Comparison of ENCODE assay signal across 18 cellular contexts in the genomic region with DNA sequence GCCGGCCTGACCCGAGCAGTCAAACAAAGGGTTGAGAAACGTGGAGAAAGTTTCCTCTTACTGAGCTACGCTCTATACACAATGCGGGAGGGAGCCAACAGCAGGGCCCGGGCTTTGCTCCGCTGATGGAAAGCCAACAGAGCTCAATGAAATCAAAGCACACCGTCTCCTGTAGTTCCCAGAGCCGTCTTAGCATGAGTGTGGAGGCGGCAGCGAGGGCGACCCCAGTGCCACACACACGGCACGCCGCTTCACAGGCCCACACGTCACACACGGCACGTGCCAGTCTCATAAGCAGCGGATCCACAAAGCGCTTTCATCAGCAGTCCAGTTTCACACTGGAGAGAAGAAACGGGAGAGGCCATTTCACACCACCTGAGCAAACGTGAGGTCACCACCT. TPM values are rescaled to one million over a fixed set of nuclear protein-coding genes. Genes with fewer than 3 reads are reported as not detected.
DNase-seq lines count a peak whose midpoint lies in the region; ATAC-seq lines count a peak whose summit lies in the region.
"Had no signal": no experiment of that assay in that cellular context is flagged by ENCODE, and none has a peak within 500 bp of the region (broad histone marks: within the 10 kb centered on the region; RNA-seq: fewer than 3 reads in every experiment).

No MANE protein-coding gene starts in this region.

- H3K9me3 Mint-ChIP-seq in CD4-positive, alpha-beta memory T cell = no peaks in the 10 kb centered on the region
- H3K9me3 Mint-ChIP-seq in activated CD8-positive, alpha-beta T cell treated with anti-CD3 and anti-CD28 coated beads, Interleukin-2, amount 10 ng/mL, durations not matched to agents 7 days and 5 days (ENCODE audit: insufficient read depth) = no peaks in the 10 kb centered on the region
- no peaks in the 10 kb centered on the region for H3K9me3 Mint-ChIP-seq in naive thymus-derived CD4-positive, alpha-beta T cell
- H3K9me3 Mint-ChIP-seq: stimulated activated memory B cell treated with anti-CD40 and anti-IgM and Interleukin-4, amounts not matched to agents 10 μg/mL and 1 μg/mL and 100 μg/mL, for 72 hours had no signal

- H3K9ac ChIP-seq in BLaER1 treated with 17β-estradiol and CSF1 and Interleukin-3, amounts not matched to agents 10 nM and 100 nM = no peak overlapping the region

- POLR2A ChIA-PET in CD4-positive, alpha-beta memory T cell (lab: Charles Lee; ENCODE audit: partially characterized antibody) = interaction anchor here (2.4 to 5.1 kb wide), 2 partner anchors 34 to 188 kb away, joined by 10 to 121 read pairs; a partner anchor contains a TSS
- POLR2A ChIA-PET in activated CD8-positive, alpha-beta T cell treated with anti-CD3 and anti-CD28 coated beads, Interleukin-2, amount 10 ng/mL, durations not matched to agents 7 days and 5 days (lab: Charles Lee) = interaction anchor here (2.6 kb wide), 1 partner anchor 35 kb away, joined by 11 read pairs; a partner anchor contains a TSS
- POLR2A ChIA-PET in naive thymus-derived CD4-positive, alpha-beta T cell (lab: Charles Lee) = interaction anchor here (1.2 to 9.8 kb wide), 3 partner anchors 11 to 34 kb away, joined by 5 to 132 read pairs (median 9); a partner anchor contains a TSS

- peaks cover 0 to 81% (median 29%) of the 10 kb centered on the region in 11 experiments; a peak in 18 of 22 replicates for H4K20me1 ChIP-seq in BLaER1 treated with 17β-estradiol and CSF1 and Interleukin-3, amounts not matched to agents 10 nM and 100 nM

- no peak overlapping the region for H3K4me3 ChIP-seq in BLaER1 treated with 17β-estradiol and CSF1 and Interleukin-3, amounts not matched to agents 10 nM and 100 nM
- H3K4me3 ChIP-seq in CD4-positive, alpha-beta memory T cell (ENCODE audit: low read length in 2 of 2) = no peak overlapping the region
- H3K4me3 ChIP-seq in naive thymus-derived CD4-positive, alpha-beta T cell (ENCODE audit: low read length) = no peak overlapping the region
- H3K4me3 ChIP-seq: ascending aorta, ovary, right lobe of liver, thoracic aorta had no signal

- H3K27ac ChIP-seq in BLaER1 treated with 17β-estradiol and CSF1 and Interleukin-3, amounts not matched to agents 10 nM and 100 nM = peak overlapping the region in 1 of 11 experiments; percentile 34; a peak in 2 of 22 replicates
- H3K27ac ChIP-seq in CD4-positive, alpha-beta memory T cell (ENCODE audit: low read depth, low read length) = no peak overlapping the region
- peak overlapping the region; percentile 82 for H3K27ac ChIP-seq in naive thymus-derived CD4-positive, alpha-beta T cell (ENCODE audit: low read depth, low read length)
- no peak overlapping the region for H3K27ac ChIP-seq in substantia nigra (ENCODE audit: low read depth, low read length, poor library complexity, severe bottlenecking)
- H3K27ac ChIP-seq: ascending aorta, ovary, right lobe of liver, thoracic aorta, VCaP had no signal

- peaks cover 41 to 59% (median 46%) of the 10 kb centered on the region in 4 donors for H3K4me1 Mint-ChIP-seq in CD4-positive, alpha-beta memory T cell
- H3K4me1 Mint-ChIP-seq in activated CD8-positive, alpha-beta T cell treated with anti-CD3 and anti-CD28 coated beads, Interleukin-2, amount 10 ng/mL, durations not matched to agents 7 days and 5 days (ENCODE audit: low read depth) = peaks cover 46% of the 10 kb centered on the region
- peaks cover 38 to 64% (median 56%) of the 10 kb centered on the region in 7 donors for H3K4me1 Mint-ChIP-seq in naive thymus-derived CD4-positive, alpha-beta T cell

- H3K4me3 Mint-ChIP-seq in CD4-positive, alpha-beta memory T cell = peak overlapping the region in 5 of 8 donors; percentile 7 to 66 (median 51)
- H3K4me3 Mint-ChIP-seq in activated CD8-positive, alpha-beta T cell treated with anti-CD3 and anti-CD28 coated beads, Interleukin-2, amount 10 ng/mL, durations not matched to agents 7 days and 5 days = no peak overlapping the region
- H3K4me3 Mint-ChIP-seq in naive thymus-derived CD4-positive, alpha-beta T cell = peak overlapping the region in 8 of 10 donors; percentile 36 to 93 (median 82)

- H3K27ac Mint-ChIP-seq in CD4-positive, alpha-beta memory T cell = peak overlapping the region; percentile 84 to 99 (median 94)
- peak overlapping the region; percentile 52 for H3K27ac Mint-ChIP-seq in activated CD8-positive, alpha-beta T cell treated with anti-CD3 and anti-CD28 coated beads, Interleukin-2, amount 10 ng/mL, durations not matched to agents 7 days and 5 days
- H3K27ac Mint-ChIP-seq in naive thymus-derived CD4-positive, alpha-beta T cell = peak overlapping the region; percentile 92 to 100 (median 97)

- H3K27me3 Mint-ChIP-seq in CD4-positive, alpha-beta memory T cell = no peaks in the 10 kb centered on the region
- no peaks in the 10 kb centered on the region for H3K27me3 Mint-ChIP-seq in activated CD8-positive, alpha-beta T cell treated with anti-CD3 and anti-CD28 coated beads, Interleukin-2, amount 10 ng/mL, durations not matched to agents 7 days and 5 days (ENCODE audit: low read depth)
- H3K27me3 Mint-ChIP-seq in naive thymus-derived CD4-positive, alpha-beta T cell = no peaks in the 10 kb centered on the region
- H3K27me3 Mint-ChIP-seq: stimulated activated memory B cell treated with anti-CD40 and anti-IgM and Interleukin-4, amounts not matched to agents 10 μg/mL and 1 μg/mL and 100 μg/mL, for 72 hours had no signal

- no peaks in the 10 kb centered on the region for H3K27me3 ChIP-seq in BLaER1 treated with 17β-estradiol and CSF1 and Interleukin-3, amounts not matched to agents 10 nM and 100 nM
- H3K27me3 ChIP-seq in CD4-positive, alpha-beta memory T cell (ENCODE audit: insufficient read depth, low read length) = no peaks in the 10 kb centered on the region
- H3K27me3 ChIP-seq in naive thymus-derived CD4-positive, alpha-beta T cell (ENCODE audit: control insufficient read depth in 2 of 2, insufficient read depth in 2 of 2, low read length in 2 of 2) = no peaks in the 10 kb centered on the region
- H3K27me3 ChIP-seq: ascending aorta, ovary, right lobe of liver had no signal

- peaks cover 97 to 100% (median 100%) of the 10 kb centered on the region in 11 experiments for H3K36me3 ChIP-seq in BLaER1 treated with 17β-estradiol and CSF1 and Interleukin-3, amounts not matched to agents 10 nM and 100 nM
- peaks cover 49% of the 10 kb centered on the region for H3K36me3 ChIP-seq in CD4-positive, alpha-beta memory T cell (ENCODE audit: insufficient read depth, low read length)
- H3K36me3 ChIP-seq in naive thymus-derived CD4-positive, alpha-beta T cell (ENCODE audit: control insufficient read depth in 2 of 3, insufficient read depth in 3 of 3, low read length in 3 of 3) = peaks cover 20 to 59% (median 22%) of the 10 kb centered on the region in 3 experiments
- H3K36me3 ChIP-seq: ovary had no signal

- no peak for ATAC-seq in activated CD8-positive, alpha-beta T cell treated with anti-CD3 and anti-CD28 coated beads, Interleukin-2, amount 10 ng/mL, durations not matched to agents 7 days and 5 days
- no peak for ATAC-seq in naive thymus-derived CD4-positive, alpha-beta T cell
- ATAC-seq: right lobe of liver; stimulated activated memory B cell treated with anti-CD40 and anti-IgM and Interleukin-4, amounts not matched to agents 10 μg/mL and 1 μg/mL and 100 μg/mL, for 72 hours had no signal

- peaks cover 0 to 27% (median 24%) of the 10 kb centered on the region in 10 experiments; a peak in 16 of 20 replicates for H3K4me1 ChIP-seq in BLaER1 treated with 17β-estradiol and CSF1 and Interleukin-3, amounts not matched to agents 10 nM and 100 nM
- H3K4me1 ChIP-seq in CD4-positive, alpha-beta memory T cell (ENCODE audit: insufficient read depth, low read length) = peaks cover 54% of the 10 kb centered on the region
- H3K4me1 ChIP-seq in naive thymus-derived CD4-positive, alpha-beta T cell (ENCODE audit: control insufficient read depth in 2 of 2, insufficient read depth in 2 of 2, low read length in 2 of 2) = peaks cover 46 to 51% of the 10 kb centered on the region in 2 donors
- H3K4me1 ChIP-seq: ascending aorta, Caco-2, right lobe of liver had no signal

- H3K4me2 ChIP-seq in BLaER1 treated with 17β-estradiol and CSF1 and Interleukin-3, amounts not matched to agents 10 nM and 100 nM = peak overlapping the region in 6 of 11 experiments; percentile 47 to 78 (median 66); a peak in 5 of 22 replicates

- CTCF ChIA-PET in CD4-positive, alpha-beta memory T cell (lab: Charles Lee; ENCODE audit: partially characterized antibody) = interaction anchor here (2.8 kb wide), 1 partner anchor 22 kb away, joined by 13 read pairs; no protein-coding TSS in a partner anchor
- CTCF ChIA-PET in activated CD8-positive, alpha-beta T cell treated with anti-CD3 and anti-CD28 coated beads, Interleukin-2, amount 10 ng/mL, durations not matched to agents 7 days and 5 days (lab: Charles Lee) = interaction anchor here (1.8 kb wide), 1 partner anchor 38 kb away, joined by 6 read pairs; no protein-coding TSS in a partner anchor
- CTCF ChIA-PET in naive thymus-derived CD4-positive, alpha-beta T cell (lab: Charles Lee) = no interaction called here

- intact Hi-C loops in CD4-positive, alpha-beta memory T cell (cut with micrococcal nuclease) = no loop called here
- intact Hi-C loops in naive thymus-derived CD4-positive, alpha-beta T cell (cut with micrococcal nuclease) = no loop called here

- H3K36me3 Mint-ChIP-seq in CD4-positive, alpha-beta memory T cell = peaks cover 33 to 63% of the 10 kb centered on the region in 2 donors
- H3K36me3 Mint-ChIP-seq in activated CD8-positive, alpha-beta T cell treated with anti-CD3 and anti-CD28 coated beads, Interleukin-2, amount 10 ng/mL, durations not matched to agents 7 days and 5 days (ENCODE audit: low read depth) = peaks cover 89% of the 10 kb centered on the region
- peaks cover 0 to 44% (median 21%) of the 10 kb centered on the region in 5 donors for H3K36me3 Mint-ChIP-seq in naive thymus-derived CD4-positive, alpha-beta T cell

- DNase-seq in CD4-positive, alpha-beta memory T cell = peak; percentile 21 to 47 (median 24)
- DNase-seq in activated CD8-positive, alpha-beta T cell treated with anti-CD3 and anti-CD28 coated beads, Interleukin-2, amount 10 ng/mL, durations not matched to agents 7 days and 5 days = no peak
- DNase-seq in naive thymus-derived CD4-positive, alpha-beta T cell = no peak
- DNase-seq in NCI-H2227 treated with DMSO at 0.1 percent for 48 hours (lab: John Stamatoyannopoulos, UW) = no peak
- no peak for DNase-seq in substantia nigra (lab: John Stamatoyannopoulos, UW)
- no peak for DNase-seq in NCI-H2029 treated with DMSO at 0.1 percent for 48 hours (lab: John Stamatoyannopoulos, UW)
- DNase-seq: Caco-2, islet precursor cell, NCI-H187, NCI-H226, right lobe of liver, Right ventricle myocardium superior had no signal

- H3K9me3 ChIP-seq in BLaER1 treated with 17β-estradiol and CSF1 and Interleukin-3, amounts not matched to agents 10 nM and 100 nM (replicated peaks in 1 of 11) = no peaks in the 10 kb centered on the region
- H3K9me3 ChIP-seq in CD4-positive, alpha-beta memory T cell (ENCODE audit: control insufficient read depth in 1 of 2, low read length in 2 of 2) = no peaks in the 10 kb centered on the region
- no peaks in the 10 kb centered on the region for H3K9me3 ChIP-seq in naive thymus-derived CD4-positive, alpha-beta T cell (ENCODE audit: control insufficient read depth in 2 of 3, low read length in 3 of 3)
- H3K9me3 ChIP-seq: ascending aorta, Caco-2, ovary, right lobe of liver, thoracic aorta had no signal

RNA-seq across cellular contexts. Expression of a gene that starts 34.7 kb away (rescaled TPM):
- total RNA-seq in CD4-positive, alpha-beta memory T cell = 10 to 100 TPM in 1 of 2 experiments, 1 to 10 TPM in 1; 9.0 to 10.5 TPM
- 10 to 100 TPM; 13.1 to 19.9 TPM for polyA plus RNA-seq in CD4-positive, alpha-beta memory T cell
- total RNA-seq in activated CD8-positive, alpha-beta T cell treated with anti-CD3 and anti-CD28 coated beads, Interleukin-2, amount 10 ng/mL, durations not matched to agents 7 days and 5 days = 1 to 10 TPM; 4.6 to 5.8 TPM
- 10 to 100 TPM in 2 of 5 experiments, 1 to 10 TPM in 3; 6.5 to 11.4 (median 8.3) TPM for total RNA-seq in naive thymus-derived CD4-positive, alpha-beta T cell
- polyA plus RNA-seq in naive thymus-derived CD4-positive, alpha-beta T cell = 10 to 100 TPM; 17.5 to 17.7 TPM

RNA-seq across cellular contexts. Expression of a gene that starts 34.9 kb away (rescaled TPM):
- 100 to 1,000 TPM; 109 to 116 TPM for total RNA-seq in CD4-positive, alpha-beta memory T cell
- 1 to 10 TPM; 1.1 to 9.2 TPM for polyA plus RNA-seq in CD4-positive, alpha-beta memory T cell
- 10 to 100 TPM; 54.1 to 55.3 TPM for total RNA-seq in activated CD8-positive, alpha-beta T cell treated with anti-CD3 and anti-CD28 coated beads, Interleukin-2, amount 10 ng/mL, durations not matched to agents 7 days and 5 days
- 100 to 1,000 TPM in 1 of 5 experiments, 10 to 100 TPM in 4; 62.1 to 101 (median 97.4) TPM for total RNA-seq in naive thymus-derived CD4-positive, alpha-beta T cell
- polyA plus RNA-seq in naive thymus-derived CD4-positive, alpha-beta T cell = 10 to 100 TPM in 1 of 2 donors, 1 to 10 TPM in 1; 8.0 to 10.1 TPM

Comparison
In these comparisons a context has a peak if more than half of its experiments do, and no peak if none do; other contexts are left out.
1. DNase-seq: peak in CD4-positive, alpha-beta memory T cell (5 of 5); none in activated CD8-positive, alpha-beta T cell treated with anti-CD3 and anti-CD28 coated beads, Interleukin-2, amount 10 ng/mL, durations not matched to agents 7 days and 5 days (single experiment), naive thymus-derived CD4-positive, alpha-beta T cell (0 of 9), NCI-H2227 treated with DMSO at 0.1 percent for 48 hours (single experiment), substantia nigra (0 of 49) and NCI-H2029 treated with DMSO at 0.1 percent for 48 hours (single experiment).
2. Peak in every context shown above with its lines, with median percentiles within 50 percentile points of each other: H3K27ac Mint-ChIP-seq.